Comparison of ENCODE assay signal across 16 cellular contexts in genomic region chr5:165781703-165782102, GRCh38.
A peak's percentile ranks its signal among the peaks of the same experiment; 100 is the strongest.
DNase-seq lines count a peak whose midpoint lies in the region; ATAC-seq and TF ChIP-seq lines count a peak whose summit lies in the region.
"Had no signal": no experiment of that assay in that cellular context is flagged by ENCODE, and none has a peak within 500 bp of the region (broad histone marks: within the 10 kb centered on the region; RNA-seq: fewer than 3 reads in every experiment).

No MANE protein-coding gene starts in this region.

- intact Hi-C loops in PC-9 (cut with micrococcal nuclease; ENCODE audit: unreplicated experiment), result no loop called here

- no peaks in the 10 kb centered on the region for H3K27me3 Mint-ChIP-seq in endodermal cell (ENCODE audit: insufficient read depth)
- H3K27me3 Mint-ChIP-seq: CD4-positive, CD25-positive, alpha-beta regulatory T cell had no signal

- ATAC-seq in GM18873 (IDR thresholded peaks at IDR 0.05; ENCODE audit: low FRiP score, unreplicated experiment), result no peak
- no peak for ATAC-seq in HG03139 (IDR thresholded peaks at IDR 0.05; ENCODE audit: unreplicated experiment)
- ATAC-seq: GM12878 had no signal

- H4K20me1 ChIP-seq in MM.1S (ENCODE audit: insufficient read depth, low read length), result no peaks in the 10 kb centered on the region
- H4K20me1 ChIP-seq in PC-9 (ENCODE audit: insufficient read depth), result no peaks in the 10 kb centered on the region
- H4K20me1 ChIP-seq: BLaER1 had no signal

- no peak overlapping the region for H3K27ac Mint-ChIP-seq in endodermal cell
- H3K27ac Mint-ChIP-seq: CD4-positive, CD25-positive, alpha-beta regulatory T cell; HFFc6 had no signal

- H3K27ac ChIP-seq in MM.1S (ENCODE audit: low read length), result no peak overlapping the region
- H3K27ac ChIP-seq in PC-9, result no peak overlapping the region
- H3K27ac ChIP-seq in endodermal cell (ENCODE audit: low read depth, low read length), result peak overlapping the region; percentile 30
- H3K27ac ChIP-seq: BLaER1, HL-60 had no signal

- no peak overlapping the region for H3K4me3 Mint-ChIP-seq in endodermal cell
- H3K4me3 Mint-ChIP-seq: CD4-positive, CD25-positive, alpha-beta regulatory T cell; HFFc6 had no signal

- H3K4me2 ChIP-seq in MM.1S (ENCODE audit: low read depth, low read length) (no peak overlapping the region), PC-9 (no peak overlapping the region)
- H3K4me2 ChIP-seq: BLaER1 had no signal

- H3K9me3 ChIP-seq in MM.1S (replicated peaks; ENCODE audit: insufficient read depth, low read length) (no peaks in the 10 kb centered on the region), PC-9 (ENCODE audit: insufficient read depth, low read depth) (no peaks in the 10 kb centered on the region), endodermal cell (ENCODE audit: control insufficient read depth, low read length) (no peaks in the 10 kb centered on the region)
- H3K9me3 ChIP-seq: BLaER1 had no signal

- H3K9ac ChIP-seq in MM.1S (ENCODE audit: low read length) (no peak overlapping the region), endodermal cell (ENCODE audit: extremely low read depth, low read length, poor library complexity, severe bottlenecking) (no peak overlapping the region)
- H3K9ac ChIP-seq: BLaER1 had no signal

- POLR2A ChIA-PET in PC-9 (lab: Charles Lee; ENCODE audit: unreplicated experiment), result no interaction called here

- H3K36me3 Mint-ChIP-seq in endodermal cell (ENCODE audit: low read depth), result no peaks in the 10 kb centered on the region
- H3K36me3 Mint-ChIP-seq: CD4-positive, CD25-positive, alpha-beta regulatory T cell had no signal

- no peaks in the 10 kb centered on the region for H3K9me3 Mint-ChIP-seq in endodermal cell

- WGBS in endodermal cell (ENCODE audit: insufficient coverage in 1 of 2, insufficient read length in 1 of 2), 2 experiments, result 93 to 94% methylated on average over 2 to 3 of the region's 3 CpGs

- H3K27me3 ChIP-seq in MM.1S (replicated peaks; ENCODE audit: insufficient read depth, low read length) (no peaks in the 10 kb centered on the region), PC-9 (ENCODE audit: insufficient read depth, low read depth) (no peaks in the 10 kb centered on the region), endodermal cell (ENCODE audit: control insufficient read depth, insufficient read depth, low read length, poor library complexity, severe bottlenecking) (no peaks in the 10 kb centered on the region)
- H3K27me3 ChIP-seq: BLaER1 had no signal

- H2AFZ ChIP-seq in MM.1S (ENCODE audit: low read length) (no peak overlapping the region), PC-9 (0 out of 2 replicates have a peak overlapping the region, but pooled peaks have one; percentile 23)

- H3K4me3 ChIP-seq in MM.1S (ENCODE audit: low read length) (no peak overlapping the region), PC-9 (no peak overlapping the region), endodermal cell (ENCODE audit: low read length) (no peak overlapping the region)
- H3K4me3 ChIP-seq: BLaER1, GM12878 had no signal

- DNase-seq in MM.1S (peak; percentile 25), PC-9 (no peak), endodermal cell (no peak), SKM-1 (lab: John Stamatoyannopoulos, UW; ENCODE audit: unreplicated experiment) (no peak), AG08395 (ENCODE audit: low spot score) (no peak)
- DNase-seq: AML-193; Calu3; CD4-positive, CD25-positive, alpha-beta regulatory T cell; DMS79; HCEC 1CT; HFFc6 had no signal

- H3F3A ChIP-seq in MM.1S (ENCODE audit: insufficient read depth, low read length) (no peaks in the 10 kb centered on the region), PC-9 (ENCODE audit: insufficient read depth, low read depth) (no peaks in the 10 kb centered on the region)

- H3K79me2 ChIP-seq in MM.1S (ENCODE audit: low read length) (no peaks in the 10 kb centered on the region), PC-9 (ENCODE audit: low read depth) (no peaks in the 10 kb centered on the region)

- H3K4me1 ChIP-seq in MM.1S (ENCODE audit: low read length) (no peaks in the 10 kb centered on the region), PC-9 (replicated peaks; ENCODE audit: insufficient read depth) (no peaks in the 10 kb centered on the region), endodermal cell (ENCODE audit: control insufficient read depth, insufficient read depth, low read length) (no peaks in the 10 kb centered on the region)

- peaks cover 4% of the 10 kb centered on the region for H3K4me1 Mint-ChIP-seq in endodermal cell
- H3K4me1 Mint-ChIP-seq: CD4-positive, CD25-positive, alpha-beta regulatory T cell had no signal

- CTCF ChIA-PET in PC-9 (lab: Charles Lee), result no interaction called here

- no peak for TF ChIP-seq CTCF in MM.1S (IDR thresholded peaks at IDR 0.05; ENCODE audit: low read length)
- no peak for TF ChIP-seq CTCF in PC-9 (conservative IDR thresholded peaks at IDR 0.05)
- no peak for TF ChIP-seq CTCF in endodermal cell (conservative IDR thresholded peaks at IDR 0.05)

- no TSS peak for BruUV-seq in PC-9 (replicated peaks; lab: Mats Ljungman, UMichigan)

- H3K36me3 ChIP-seq in MM.1S (replicated peaks; ENCODE audit: insufficient read depth, low read length), result no peaks in the 10 kb centered on the region
- no peaks in the 10 kb centered on the region for H3K36me3 ChIP-seq in PC-9 (ENCODE audit: low read depth)
- H3K36me3 ChIP-seq in endodermal cell (ENCODE audit: control insufficient read depth, insufficient read depth, low read length), result no peaks in the 10 kb centered on the region
- H3K36me3 ChIP-seq: BLaER1 had no signal

- H3K9me2 ChIP-seq in MM.1S (replicated peaks; ENCODE audit: insufficient read depth, low read length), result no peaks in the 10 kb centered on the region
- H3K9me2 ChIP-seq in PC-9 (ENCODE audit: insufficient read depth), result no peaks in the 10 kb centered on the region
